In the genomic region with DNA sequence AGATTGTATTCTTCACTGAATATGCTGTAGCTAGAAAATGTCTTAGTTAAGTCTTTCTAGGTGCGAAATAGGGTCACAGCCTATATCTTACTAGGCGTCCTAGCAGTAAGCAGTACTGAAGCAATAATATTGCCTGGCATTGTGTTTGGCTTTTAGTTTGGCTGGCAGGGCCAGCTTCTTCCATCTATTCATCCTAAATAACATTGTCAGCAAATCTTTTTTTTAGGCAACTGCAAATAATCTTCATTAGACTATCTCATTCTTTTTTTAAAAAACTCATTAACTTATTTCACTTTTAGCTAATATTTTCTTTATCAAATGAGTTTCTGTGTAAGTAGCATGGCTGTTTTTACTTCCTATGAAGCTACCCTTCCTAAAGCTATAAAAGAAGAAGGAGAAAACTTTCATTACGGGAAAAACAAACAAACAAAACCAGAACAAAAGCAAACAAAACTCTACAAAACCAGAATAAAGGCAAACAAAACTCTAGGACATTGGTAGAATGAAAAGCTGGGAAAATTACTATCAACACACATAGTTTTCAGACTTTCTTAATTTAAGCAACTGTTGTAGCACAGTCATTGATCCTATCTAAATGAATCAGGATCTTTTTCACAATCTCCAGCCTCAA, we compare ENCODE assay signal across 34 cellular contexts.
"Had no signal": no experiment of that assay in that cellular context is flagged by ENCODE, and none has a peak within 500 bp of the region (broad histone marks: within the 10 kb centered on the region; RNA-seq: fewer than 3 reads in every experiment).

No MANE protein-coding gene starts in this region.

- H3K27ac ChIP-seq: brain microvascular endothelial cell, colonic mucosa, PC-9, RWPE1 had no signal

- H3K4me2 ChIP-seq: PC-9 had no signal

- H3K9me3 ChIP-seq: colonic mucosa had no signal

- DNase-seq: activated CD4-positive, alpha-beta T cell treated with anti-CD3 and anti-CD28 coated beads, Interleukin-2, amount 10 ng/mL, durations not matched to agents 24 days and 14 days; activated CD4-positive, alpha-beta T cell treated with anti-CD3 and anti-CD28 coated beads, Interleukin-2, amount 50 U/mL, for 4 hours; activated CD8-positive, alpha-beta T cell treated with anti-CD3 and anti-CD28 coated beads for 36 hours; activated effector memory CD4-positive, alpha-beta T cell treated with anti-CD3 and anti-CD28 coated beads, Interleukin-2, amount 50 U/mL, for 16 hours; activated naive CD4-positive, alpha-beta T cell; activated naive CD4-positive, alpha-beta T cell treated with anti-CD3 and anti-CD28 coated beads, Interleukin-2, amount 50 U/mL, for 16 hours; activated naive CD8-positive, alpha-beta T cell treated with anti-CD3 and anti-CD28 coated beads for 36 hours; activated T-cell treated with anti-CD3 and anti-CD28 coated beads, Interleukin-2, amount 50 U/mL, for 1 hour; activated T-cell treated with anti-CD3 and anti-CD28 coated beads, Interleukin-2, amount 50 U/mL, for 72 hours; amniotic stem cell; aorta; brain microvascular endothelial cell; central memory CD4-positive, alpha-beta T cell; colonic mucosa; NCI-H1092 treated with DMSO at 0.1 percent for 48 hours; NCI-H1417; NCI-H146; NCI-H187; NCI-H2029 treated with DMSO at 0.1 percent for 48 hours; NCI-H2107; NCI-H2171; NCI-H510A; NCI-H526; NCI-H748 treated with DMSO at 0.1 percent for 48 hours; NK-92 treated with Interleukin-12 subunit alpha and Interleukin-12 subunit beta, amount 100 ng/mL, for 24 hours; PC-9; SIG-M5; T-cell; T-helper 17 cell; T-helper 9 cell had no signal

- H3K9me3 Mint-ChIP-seq: activated CD4-positive, alpha-beta T cell treated with anti-CD3 and anti-CD28 coated beads, Interleukin-2, amount 10 ng/mL, durations not matched to agents 24 days and 14 days; activated CD8-positive, alpha-beta T cell treated with anti-CD3 and anti-CD28 coated beads for 36 hours; activated naive CD8-positive, alpha-beta T cell treated with anti-CD3 and anti-CD28 coated beads for 36 hours; activated T-cell treated with anti-CD3 and anti-CD28 coated beads, Interleukin-2, amount 50 U/mL, for 72 hours; activated T-helper 17 cell treated with anti-CD3 and anti-CD28 coated beads, Interleukin-2, amount 50 U/mL, for 72 hours; T-cell had no signal

- ATAC-seq: activated CD8-positive, alpha-beta T cell treated with anti-CD3 and anti-CD28 coated beads for 36 hours; activated T-cell treated with anti-CD3 and anti-CD28 coated beads, Interleukin-2, amount 50 U/mL, for 72 hours; activated T-helper 17 cell treated with anti-CD3 and anti-CD28 coated beads, Interleukin-2, amount 50 U/mL, for 72 hours; Right ventricle myocardium inferior; SK-N-SH treated with all-trans-retinoic acid at 6 μM for 48 hours; T-cell; T-helper 17 cell had no signal

- H3K4me3 ChIP-seq: colonic mucosa, PC-9 had no signal

- H3K27me3 Mint-ChIP-seq: activated CD4-positive, alpha-beta T cell treated with anti-CD3 and anti-CD28 coated beads, Interleukin-2, amount 10 ng/mL, durations not matched to agents 24 days and 14 days; activated CD8-positive, alpha-beta T cell treated with anti-CD3 and anti-CD28 coated beads for 36 hours; activated naive CD8-positive, alpha-beta T cell treated with anti-CD3 and anti-CD28 coated beads for 36 hours; activated T-helper 17 cell treated with anti-CD3 and anti-CD28 coated beads, Interleukin-2, amount 50 U/mL, for 72 hours; T-cell; T-helper 17 cell had no signal

- H3K36me3 ChIP-seq: brain microvascular endothelial cell, colonic mucosa had no signal

- H3K27me3 ChIP-seq: brain microvascular endothelial cell, colonic mucosa had no signal

- H3K27ac Mint-ChIP-seq: activated CD4-positive, alpha-beta T cell treated with anti-CD3 and anti-CD28 coated beads, Interleukin-2, amount 10 ng/mL, durations not matched to agents 24 days and 14 days; activated CD8-positive, alpha-beta T cell treated with anti-CD3 and anti-CD28 coated beads for 36 hours; activated naive CD8-positive, alpha-beta T cell treated with anti-CD3 and anti-CD28 coated beads for 36 hours; activated T-cell treated with anti-CD3 and anti-CD28 coated beads, Interleukin-2, amount 50 U/mL, for 72 hours; activated T-helper 17 cell treated with anti-CD3 and anti-CD28 coated beads, Interleukin-2, amount 50 U/mL, for 72 hours; T-cell; T-helper 17 cell had no signal

- H3K4me3 Mint-ChIP-seq: activated CD4-positive, alpha-beta T cell treated with anti-CD3 and anti-CD28 coated beads, Interleukin-2, amount 10 ng/mL, durations not matched to agents 24 days and 14 days; activated CD8-positive, alpha-beta T cell treated with anti-CD3 and anti-CD28 coated beads for 36 hours; activated naive CD8-positive, alpha-beta T cell treated with anti-CD3 and anti-CD28 coated beads for 36 hours; activated T-cell treated with anti-CD3 and anti-CD28 coated beads, Interleukin-2, amount 50 U/mL, for 72 hours; activated T-helper 17 cell treated with anti-CD3 and anti-CD28 coated beads, Interleukin-2, amount 50 U/mL, for 72 hours; T-cell; T-helper 17 cell had no signal

- H3K4me1 Mint-ChIP-seq: activated CD4-positive, alpha-beta T cell treated with anti-CD3 and anti-CD28 coated beads, Interleukin-2, amount 10 ng/mL, durations not matched to agents 24 days and 14 days; activated naive CD8-positive, alpha-beta T cell treated with anti-CD3 and anti-CD28 coated beads for 36 hours; activated T-helper 17 cell treated with anti-CD3 and anti-CD28 coated beads, Interleukin-2, amount 50 U/mL, for 72 hours; T-cell; T-helper 17 cell had no signal

- H3K4me1 ChIP-seq: colonic mucosa had no signal

- H2AFZ ChIP-seq: PC-9 had no signal
